ENCODE assay signal across 8 cellular contexts in the genomic region with DNA sequence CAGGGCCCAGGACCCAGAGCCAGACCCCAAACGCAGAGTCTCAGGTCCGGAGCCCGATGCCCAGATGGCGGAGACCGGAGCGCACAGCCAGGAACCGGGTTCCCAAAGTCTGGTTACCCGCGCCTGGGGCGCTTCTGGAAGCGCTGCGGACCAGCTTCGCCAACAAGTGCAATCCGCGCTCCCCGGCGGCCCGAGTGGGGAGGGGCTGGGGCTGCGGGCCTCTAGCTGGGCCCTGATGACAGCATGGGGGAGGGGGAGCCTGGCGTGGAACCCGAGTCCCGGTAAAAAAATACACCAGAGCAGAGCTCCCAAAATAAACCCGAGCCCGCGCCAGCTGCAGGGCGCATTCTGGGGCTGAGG. TPM values are rescaled to one million over a fixed set of nuclear protein-coding genes. Genes with fewer than 3 reads are reported as not detected.
DNase-seq lines count a peak whose midpoint lies in the region; ATAC-seq lines count a peak whose summit lies in the region.

No MANE protein-coding gene starts in this region.

- peak overlapping the region; percentile 84 for H3K27ac ChIP-seq in skeletal muscle tissue (ENCODE audit: low read depth, low read length)

- peak in 1 of 2 experiments; percentile 52 for DNase-seq in HAP-1 (ENCODE audit: low spot score in 2 of 2)
- no peak for DNase-seq in activated naive CD8-positive, alpha-beta T cell treated with anti-CD3 and anti-CD28 coated beads for 36 hours
- DNase-seq in hypothalamus (lab: John Stamatoyannopoulos, UW): peak in 36 of 51 donors; percentile 11 to 67 (median 48)
- DNase-seq in NAMALWA (ENCODE audit: low spot score): no peak
- DNase-seq in activated CD8-positive, alpha-beta memory T cell treated with anti-CD3 and anti-CD28 coated beads for 24 hours: no peak
- DNase-seq in putamen (ENCODE audit: low spot score): no peak

- in situ Hi-C loops in HAP-1 (cut with MboI; ENCODE audit: low sequenced_read_pairs): no loop called here

- H3K27me3 ChIP-seq in HAP-1 (ENCODE audit: low read depth) (no peaks in the 10 kb centered on the region), skeletal muscle tissue (ENCODE audit: control insufficient read depth in 3 of 3, insufficient read depth in 3 of 3, low read length in 3 of 3) (no peaks in the 10 kb centered on the region)

- no peaks in the 10 kb centered on the region for H3K9me3 Mint-ChIP-seq in activated naive CD8-positive, alpha-beta T cell treated with anti-CD3 and anti-CD28 coated beads for 36 hours

- H3K4me3 ChIP-seq in HAP-1 (peak overlapping the region; percentile 36), skeletal muscle tissue (ENCODE audit: low read length in 3 of 3) (peak overlapping the region; percentile 70 to 78 (median 73))

- H3K9ac ChIP-seq in skeletal muscle tissue (ENCODE audit: low read depth in 1 of 3, low read length in 3 of 3): peak overlapping the region; percentile 81 to 95 (median 86)

- H3K4me3 Mint-ChIP-seq in activated naive CD8-positive, alpha-beta T cell treated with anti-CD3 and anti-CD28 coated beads for 36 hours: peak overlapping the region; percentile 42

- H3K27me3 Mint-ChIP-seq in activated naive CD8-positive, alpha-beta T cell treated with anti-CD3 and anti-CD28 coated beads for 36 hours: peaks cover 39% of the 10 kb centered on the region

- ATAC-seq in HG03108 (IDR thresholded peaks at IDR 0.05; ENCODE audit: unreplicated experiment): no peak

- no peak overlapping the region for H3K27ac Mint-ChIP-seq in activated naive CD8-positive, alpha-beta T cell treated with anti-CD3 and anti-CD28 coated beads for 36 hours

- H3K4me1 ChIP-seq in HAP-1: peaks cover 5% of the 10 kb centered on the region; the same call in 1 of the 2 replicates
- H3K4me1 ChIP-seq in skeletal muscle tissue (ENCODE audit: control insufficient read depth in 3 of 3, insufficient read depth in 3 of 3, low read length in 3 of 3): peaks cover 58 to 65% (median 61%) of the 10 kb centered on the region in 3 donors

- no peaks in the 10 kb centered on the region for H3K9me3 ChIP-seq in HAP-1
- H3K9me3 ChIP-seq in skeletal muscle tissue (ENCODE audit: control insufficient read depth in 3 of 3, low read length in 3 of 3): no peaks in the 10 kb centered on the region

- H3K4me1 Mint-ChIP-seq in activated naive CD8-positive, alpha-beta T cell treated with anti-CD3 and anti-CD28 coated beads for 36 hours: peaks cover 22% of the 10 kb centered on the region

- H3K36me3 Mint-ChIP-seq in activated naive CD8-positive, alpha-beta T cell treated with anti-CD3 and anti-CD28 coated beads for 36 hours: no peaks in the 10 kb centered on the region

- H3K36me3 ChIP-seq in HAP-1 (replicated peaks) (no peaks in the 10 kb centered on the region), skeletal muscle tissue (ENCODE audit: control insufficient read depth in 3 of 3, insufficient read depth in 3 of 3, low read length in 3 of 3) (no peaks in the 10 kb centered on the region)

RNA-seq across cellular contexts. Expression of a gene that starts 0.5 kb away (rescaled TPM):
- under 1 TPM in 1 of 2 experiments, not detected in 1; 0.32 TPM for total RNA-seq in activated naive CD8-positive, alpha-beta T cell treated with anti-CD3 and anti-CD28 coated beads for 36 hours
- total RNA-seq in skeletal muscle tissue: 11.0 TPM

RNA-seq across cellular contexts. Expression of a gene that starts 19.8 kb away (rescaled TPM):
- 1 to 10 TPM; 1.8 to 2.2 TPM for total RNA-seq in activated naive CD8-positive, alpha-beta T cell treated with anti-CD3 and anti-CD28 coated beads for 36 hours
- total RNA-seq in skeletal muscle tissue: 0.52 TPM

RNA-seq across cellular contexts. Expression of a gene that starts 32.0 kb away (rescaled TPM):
- under 1 TPM; 0.08 to 0.26 TPM for total RNA-seq in activated naive CD8-positive, alpha-beta T cell treated with anti-CD3 and anti-CD28 coated beads for 36 hours
- 11.0 TPM for total RNA-seq in skeletal muscle tissue

Comparison
In these comparisons a context has a peak if more than half of its experiments do, and no peak if none do; other contexts are left out.
1. DNase-seq: peak in hypothalamus (36 of 51); none in activated naive CD8-positive, alpha-beta T cell treated with anti-CD3 and anti-CD28 coated beads for 36 hours (single experiment), NAMALWA (single experiment), activated CD8-positive, alpha-beta memory T cell treated with anti-CD3 and anti-CD28 coated beads for 24 hours (single experiment) and putamen (single experiment).